In the genomic region with DNA sequence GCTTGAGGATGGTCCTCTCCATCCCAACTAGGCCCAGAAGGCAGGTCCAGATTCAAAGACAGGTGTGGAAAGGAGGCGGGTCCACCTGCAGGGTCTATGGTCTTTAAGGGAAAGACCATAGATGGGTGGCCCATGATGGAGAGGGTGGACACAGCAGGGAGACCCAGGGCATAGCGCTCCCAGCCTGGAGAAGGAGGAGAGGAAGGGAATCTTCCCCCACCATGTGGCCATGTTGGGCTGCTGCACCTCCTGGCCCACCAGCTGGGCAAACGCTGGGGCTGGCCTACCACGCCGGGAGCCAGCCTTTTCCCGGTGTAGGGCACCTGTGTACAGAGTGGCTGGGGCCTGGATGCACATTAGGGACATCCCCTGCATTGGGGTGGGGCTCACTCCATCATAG, we compare ENCODE assay signal across 8 cellular contexts.
A peak's percentile ranks its signal among the peaks of the same experiment; 100 is the strongest.
DNase-seq lines count a peak whose midpoint lies in the region; ATAC-seq and TF ChIP-seq lines count a peak whose summit lies in the region.

No MANE protein-coding gene starts in this region.

- no peak overlapping the region for H3K4me3 Mint-ChIP-seq in endodermal cell
- no peak overlapping the region for H3K4me3 Mint-ChIP-seq in nephron
- no peak overlapping the region for H3K4me3 Mint-ChIP-seq in CD4-positive, alpha-beta T cell
- H3K4me3 Mint-ChIP-seq in natural killer cell: no peak overlapping the region

- DNase-seq in GM06990 (ENCODE audit: extremely low read depth, insufficient read length) (no peak), NCI-H460 (ENCODE audit: extremely low read depth, low read depth) (peak; percentile 23), endodermal cell (peak; percentile 87), natural killer cell (no peak)
- no peak for DNase-seq in CD4-positive, alpha-beta T cell

- POLR2A ChIA-PET in CD4-positive, alpha-beta T cell (lab: Charles Lee): no interaction called here

- ATAC-seq in GM21529 (IDR thresholded peaks at IDR 0.05; ENCODE audit: unreplicated experiment) (no peak), natural killer cell (no peak), GM21423 (IDR thresholded peaks at IDR 0.05; ENCODE audit: unreplicated experiment) (no peak)
- no peak for ATAC-seq in CD4-positive, alpha-beta T cell (ENCODE audit: poor library complexity)

- H3K27ac ChIP-seq in endodermal cell (ENCODE audit: low read depth, low read length): no peak overlapping the region
- H3K27ac ChIP-seq in CD4-positive, alpha-beta T cell (ENCODE audit: low read depth, low read length): no peak overlapping the region

- H3K9me3 ChIP-seq in endodermal cell (ENCODE audit: control insufficient read depth, low read length): no peaks in the 10 kb centered on the region
- H3K9me3 ChIP-seq in CD4-positive, alpha-beta T cell (ENCODE audit: control insufficient read depth, low read length): no peaks in the 10 kb centered on the region

- H3K9me3 Mint-ChIP-seq in endodermal cell (no peaks in the 10 kb centered on the region), nephron (peaks cover 7% of the 10 kb centered on the region), natural killer cell (no peaks in the 10 kb centered on the region)
- no peaks in the 10 kb centered on the region for H3K9me3 Mint-ChIP-seq in CD4-positive, alpha-beta T cell

- TF ChIP-seq CTCF in GM06990 (IDR thresholded peaks at IDR 0.05; ENCODE audit: insufficient read depth, low read length, poor library complexity, severe bottlenecking) (peak; percentile 69), endodermal cell (conservative IDR thresholded peaks at IDR 0.05) (peak; percentile 93), nephron (IDR thresholded peaks at IDR 0.05; ENCODE audit: unreplicated experiment in 3 of 3) (peak; percentile 63 to 80 (median 74)), natural killer cell (IDR thresholded peaks at IDR 0.05) (no peak)
- no peak for TF ChIP-seq CTCF in CD4-positive, alpha-beta T cell (IDR thresholded peaks at IDR 0.05)

- 46 to 57% methylated on average over 1 to 6 of the region's 6 CpGs for WGBS in endodermal cell (ENCODE audit: insufficient coverage in 1 of 2, insufficient read length in 1 of 2), 2 experiments

- H3K27me3 ChIP-seq in GM06990 (replicated peaks; ENCODE audit: control insufficient read depth, insufficient read depth, low read length): no peaks in the 10 kb centered on the region
- no peaks in the 10 kb centered on the region for H3K27me3 ChIP-seq in endodermal cell (ENCODE audit: control insufficient read depth, insufficient read depth, low read length, poor library complexity, severe bottlenecking)
- H3K27me3 ChIP-seq in CD4-positive, alpha-beta T cell (ENCODE audit: control insufficient read depth, insufficient read depth, low read length): peaks cover 5% of the 10 kb centered on the region

- H3K4me3 ChIP-seq in GM06990 (replicated peaks; ENCODE audit: low read depth, low read length) (no peak overlapping the region), endodermal cell (ENCODE audit: low read length) (no peak overlapping the region)

- H3K27ac Mint-ChIP-seq in endodermal cell: no peak overlapping the region
- H3K27ac Mint-ChIP-seq in nephron: no peak overlapping the region
- H3K27ac Mint-ChIP-seq in CD4-positive, alpha-beta T cell: no peak overlapping the region
- no peak overlapping the region for H3K27ac Mint-ChIP-seq in natural killer cell

- H3K9ac ChIP-seq in endodermal cell (ENCODE audit: extremely low read depth, low read length, poor library complexity, severe bottlenecking): no peak overlapping the region

- H3K27me3 Mint-ChIP-seq in endodermal cell (ENCODE audit: insufficient read depth) (peaks cover 17% of the 10 kb centered on the region), nephron (ENCODE audit: low read depth) (peaks cover 31% of the 10 kb centered on the region), natural killer cell (ENCODE audit: low read depth in 2 of 2) (peaks cover 29 to 56% of the 10 kb centered on the region in 2 donors)
- peaks cover 13% of the 10 kb centered on the region for H3K27me3 Mint-ChIP-seq in CD4-positive, alpha-beta T cell

- H3K36me3 ChIP-seq in GM06990 (ENCODE audit: control insufficient read depth, insufficient read depth, low read length) (no peaks in the 10 kb centered on the region), endodermal cell (ENCODE audit: control insufficient read depth, insufficient read depth, low read length) (no peaks in the 10 kb centered on the region)

- CTCF ChIA-PET in CD4-positive, alpha-beta T cell (lab: Charles Lee): no interaction called here

- no peaks in the 10 kb centered on the region for H3K36me3 Mint-ChIP-seq in endodermal cell (ENCODE audit: low read depth)
- H3K36me3 Mint-ChIP-seq in nephron (ENCODE audit: low read depth): no peaks in the 10 kb centered on the region
- no peaks in the 10 kb centered on the region for H3K36me3 Mint-ChIP-seq in CD4-positive, alpha-beta T cell (ENCODE audit: low read depth)
- no peaks in the 10 kb centered on the region for H3K36me3 Mint-ChIP-seq in natural killer cell

- H3K4me1 ChIP-seq in endodermal cell (ENCODE audit: control insufficient read depth, insufficient read depth, low read length): no peaks in the 10 kb centered on the region

- H3K4me1 Mint-ChIP-seq in endodermal cell: peaks cover 7% of the 10 kb centered on the region
- H3K4me1 Mint-ChIP-seq in nephron: peaks cover 21% of the 10 kb centered on the region
- H3K4me1 Mint-ChIP-seq in CD4-positive, alpha-beta T cell (ENCODE audit: low read depth): no peaks in the 10 kb centered on the region
- no peaks in the 10 kb centered on the region for H3K4me1 Mint-ChIP-seq in natural killer cell

- intact Hi-C loops in CD4-positive, alpha-beta T cell (cut with DNase I, micrococcal nuclease): loop anchor here in 1 of 2 experiments (10.0 kb wide), 1 partner anchor 138 kb away; no protein-coding TSS in a partner anchor
- intact Hi-C loops in natural killer cell (cut with micrococcal nuclease): no loop called here

Comparison
In these comparisons a context has a peak if more than half of its experiments do, and no peak if none do; other contexts are left out.
1. DNase-seq: peak in NCI-H460 (single experiment) and endodermal cell (single experiment); none in GM06990 (single experiment), CD4-positive, alpha-beta T cell (0 of 10) and natural killer cell (single experiment).
2. CTCF ChIP-seq: peak in GM06990 (single experiment), endodermal cell (single experiment) and nephron (3 of 3); none in CD4-positive, alpha-beta T cell (single experiment) and natural killer cell (single experiment).